ENCODE assay signal across 15 cellular contexts in genomic region chr19:39818626-39819097, GRCh38. TPM values are rescaled to one million over a fixed set of nuclear protein-coding genes. Genes with fewer than 3 reads are reported as not detected.
DNase-seq lines count a peak whose midpoint lies in the region; ATAC-seq lines count a peak whose summit lies in the region.
"Had no signal": no experiment of that assay in that cellular context is flagged by ENCODE, and none has a peak within 500 bp of the region (broad histone marks: within the 10 kb centered on the region; RNA-seq: fewer than 3 reads in every experiment).

No MANE protein-coding gene starts in this region.

- no peaks in the 10 kb centered on the region for H3K79me2 ChIP-seq in mesendoderm (ENCODE audit: control insufficient read depth, insufficient read depth, low read length)

- H3K79me1 ChIP-seq in mesendoderm (ENCODE audit: low read length): no peaks in the 10 kb centered on the region

- peak; percentile 61 for ATAC-seq in activated CD4-positive, alpha-beta T cell treated with anti-CD3 and anti-CD28 coated beads for 36 hours
- ATAC-seq in GM21526 (IDR thresholded peaks at IDR 0.05; ENCODE audit: low FRiP score, unreplicated experiment): peak; percentile 65
- peak; percentile 53 for ATAC-seq in HG03439 (IDR thresholded peaks at IDR 0.05; ENCODE audit: unreplicated experiment)
- ATAC-seq in stimulated activated effector memory CD8-positive, alpha-beta T cell treated with anti-CD3 and anti-CD28 coated beads, Interleukin-12 subunit alpha, Interleukin-12 subunit beta, amount 100 ng/mL, for 72 hours: peak; percentile 64
- ATAC-seq: T-cell had no signal

- H3K9me3 Mint-ChIP-seq in activated CD4-positive, alpha-beta T cell treated with anti-CD3 and anti-CD28 coated beads for 36 hours (ENCODE audit: low read depth): no peaks in the 10 kb centered on the region
- H3K9me3 Mint-ChIP-seq in stimulated activated effector memory CD8-positive, alpha-beta T cell treated with anti-CD3 and anti-CD28 coated beads, Interleukin-12 subunit alpha, Interleukin-12 subunit beta, amount 100 ng/mL, for 72 hours: no peaks in the 10 kb centered on the region
- H3K9me3 Mint-ChIP-seq: T-cell had no signal

- peaks cover 10% of the 10 kb centered on the region for H3K4me1 Mint-ChIP-seq in activated CD4-positive, alpha-beta T cell treated with anti-CD3 and anti-CD28 coated beads for 36 hours
- peaks cover 30% of the 10 kb centered on the region for H3K4me1 Mint-ChIP-seq in stimulated activated effector memory CD8-positive, alpha-beta T cell treated with anti-CD3 and anti-CD28 coated beads, Interleukin-12 subunit alpha, Interleukin-12 subunit beta, amount 100 ng/mL, for 72 hours

- no peak overlapping the region for H2BK5ac ChIP-seq in mesendoderm (ENCODE audit: low read length)

- no peak overlapping the region for H3K4me2 ChIP-seq in mesendoderm (ENCODE audit: low read length)

- no peaks in the 10 kb centered on the region for H3K4me1 ChIP-seq in mesendoderm (ENCODE audit: control insufficient read depth, low read depth, low read length)

- no peak overlapping the region for H4K5ac ChIP-seq in mesendoderm (ENCODE audit: low read length)

- no peak overlapping the region for H3K18ac ChIP-seq in mesendoderm (ENCODE audit: low read length)

- no peak overlapping the region for H2BK120ac ChIP-seq in mesendoderm (ENCODE audit: low read depth, low read length)

- H3K9ac ChIP-seq in mesendoderm (ENCODE audit: low read length): no peak overlapping the region

- CTCF ChIA-PET in activated CD4-positive, alpha-beta T cell treated with anti-CD3 and anti-CD28 coated beads for 36 hours (lab: Charles Lee): interaction anchor here (0.7 to 1.1 kb wide), 2 partner anchors 26 to 28 kb away, joined by 3 read pairs; partner anchors contain the start of gene FBL

- no peak overlapping the region for H4K8ac ChIP-seq in mesendoderm (ENCODE audit: low read depth, low read length)

- WGBS in mesendoderm (ENCODE audit: extremely low coverage, insufficient coverage, low lambda C conversion rate): no CpG with 5 or more reads among the region's 4 CpGs

- no peak overlapping the region for H3K56ac ChIP-seq in mesendoderm (ENCODE audit: low read length)

- no peak for DNase-seq in activated CD4-positive, alpha-beta T cell treated with anti-CD3 and anti-CD28 coated beads for 36 hours
- DNase-seq in activated CD4-positive, alpha-beta T cell treated with anti-CD3 and anti-CD28 coated beads for 48 hours: no peak
- DNase-seq in stimulated activated effector memory CD8-positive, alpha-beta T cell treated with anti-CD3 and anti-CD28 coated beads, Interleukin-12 subunit alpha, Interleukin-12 subunit beta, amount 100 ng/mL, for 72 hours (ENCODE audit: low spot score in 2 of 2): no peak
- DNase-seq in mesendoderm (no peak), activated gamma-delta T cell treated with Interleukin-2 at 50 U/mL for 16 hours (no peak), NCI-H2171 (lab: John Stamatoyannopoulos, UW) (no peak)
- DNase-seq: cortex of kidney, IMR-90, NCI-H187, T-cell had no signal

- no peaks in the 10 kb centered on the region for H3K27me3 Mint-ChIP-seq in activated CD4-positive, alpha-beta T cell treated with anti-CD3 and anti-CD28 coated beads for 36 hours
- H3K27me3 Mint-ChIP-seq: T-cell had no signal

- H3K4me3 Mint-ChIP-seq in activated CD4-positive, alpha-beta T cell treated with anti-CD3 and anti-CD28 coated beads for 36 hours: no peak overlapping the region
- no peak overlapping the region for H3K4me3 Mint-ChIP-seq in stimulated activated effector memory CD8-positive, alpha-beta T cell treated with anti-CD3 and anti-CD28 coated beads, Interleukin-12 subunit alpha, Interleukin-12 subunit beta, amount 100 ng/mL, for 72 hours
- H3K4me3 Mint-ChIP-seq: T-cell had no signal

- H2BK15ac ChIP-seq in mesendoderm (replicated peaks; ENCODE audit: low read depth): no peak overlapping the region

- peaks cover 4% of the 10 kb centered on the region for H3K36me3 Mint-ChIP-seq in activated CD4-positive, alpha-beta T cell treated with anti-CD3 and anti-CD28 coated beads for 36 hours (ENCODE audit: low read depth)
- peaks cover 6% of the 10 kb centered on the region for H3K36me3 Mint-ChIP-seq in stimulated activated effector memory CD8-positive, alpha-beta T cell treated with anti-CD3 and anti-CD28 coated beads, Interleukin-12 subunit alpha, Interleukin-12 subunit beta, amount 100 ng/mL, for 72 hours

- intact Hi-C loops in activated CD4-positive, alpha-beta T cell treated with anti-CD3 and anti-CD28 coated beads for 36 hours (cut with DNase I, micrococcal nuclease): no loop called here

- H3K4me3 ChIP-seq in mesendoderm (ENCODE audit: low read length): no peak overlapping the region

- no peaks in the 10 kb centered on the region for H3K27me3 ChIP-seq in mesendoderm (ENCODE audit: insufficient read depth, low read length, poor library complexity)

- no peak overlapping the region for H3K4ac ChIP-seq in mesendoderm (ENCODE audit: low read depth, low read length)

- H3K27ac Mint-ChIP-seq in activated CD4-positive, alpha-beta T cell treated with anti-CD3 and anti-CD28 coated beads for 36 hours: no peak overlapping the region
- H3K27ac Mint-ChIP-seq in stimulated activated effector memory CD8-positive, alpha-beta T cell treated with anti-CD3 and anti-CD28 coated beads, Interleukin-12 subunit alpha, Interleukin-12 subunit beta, amount 100 ng/mL, for 72 hours: peak overlapping the region; percentile 6
- H3K27ac Mint-ChIP-seq: T-cell had no signal

- no peak overlapping the region for H2AK5ac ChIP-seq in mesendoderm (ENCODE audit: low read length)

- no peak overlapping the region for H3K23ac ChIP-seq in mesendoderm (ENCODE audit: low read length)

- H3K36me3 ChIP-seq in mesendoderm (ENCODE audit: control insufficient read depth, insufficient read depth, low read length): no peaks in the 10 kb centered on the region

- H3K27ac ChIP-seq in mesendoderm (ENCODE audit: low read depth, low read length): no peak overlapping the region

- POLR2A ChIA-PET in activated CD4-positive, alpha-beta T cell treated with anti-CD3 and anti-CD28 coated beads for 36 hours (lab: Charles Lee): no interaction called here

RNA-seq across cellular contexts. Expression of gene DYRK1B, which starts 15.3 kb away (rescaled TPM):
- total RNA-seq in activated CD4-positive, alpha-beta T cell treated with anti-CD3 and anti-CD28 coated beads for 36 hours: 1 to 10 TPM; 4.8 to 6.9 TPM
- polyA plus RNA-seq in mesendoderm (2013, experiment 1 of 2): 5.9 TPM
- polyA plus RNA-seq in mesendoderm (2013, experiment 2 of 2): 5.9 TPM

RNA-seq across cellular contexts. Expression of gene FBL, which starts 27.5 kb away (rescaled TPM):
- total RNA-seq in activated CD4-positive, alpha-beta T cell treated with anti-CD3 and anti-CD28 coated beads for 36 hours: 100 to 1,000 TPM; 742 to 890 TPM
- 572 TPM for polyA plus RNA-seq in mesendoderm (2013, experiment 1 of 2)
- polyA plus RNA-seq in mesendoderm (2013, experiment 2 of 2): 587 TPM

RNA-seq across cellular contexts. Expression of gene LEUTX, which starts 40.0 kb away (rescaled TPM):
- not detected for total RNA-seq in activated CD4-positive, alpha-beta T cell treated with anti-CD3 and anti-CD28 coated beads for 36 hours
- not detected for polyA plus RNA-seq in mesendoderm (2013, experiment 1 of 2)
- polyA plus RNA-seq in mesendoderm (2013, experiment 2 of 2): not detected
- total RNA-seq: A172, IMR-90, mononuclear cell, renal cortical epithelial cell, T-cell had no signal
- polyA plus RNA-seq: IMR-90 had no signal
